8 cellular contexts compared by ENCODE assay signal in the genomic region with DNA sequence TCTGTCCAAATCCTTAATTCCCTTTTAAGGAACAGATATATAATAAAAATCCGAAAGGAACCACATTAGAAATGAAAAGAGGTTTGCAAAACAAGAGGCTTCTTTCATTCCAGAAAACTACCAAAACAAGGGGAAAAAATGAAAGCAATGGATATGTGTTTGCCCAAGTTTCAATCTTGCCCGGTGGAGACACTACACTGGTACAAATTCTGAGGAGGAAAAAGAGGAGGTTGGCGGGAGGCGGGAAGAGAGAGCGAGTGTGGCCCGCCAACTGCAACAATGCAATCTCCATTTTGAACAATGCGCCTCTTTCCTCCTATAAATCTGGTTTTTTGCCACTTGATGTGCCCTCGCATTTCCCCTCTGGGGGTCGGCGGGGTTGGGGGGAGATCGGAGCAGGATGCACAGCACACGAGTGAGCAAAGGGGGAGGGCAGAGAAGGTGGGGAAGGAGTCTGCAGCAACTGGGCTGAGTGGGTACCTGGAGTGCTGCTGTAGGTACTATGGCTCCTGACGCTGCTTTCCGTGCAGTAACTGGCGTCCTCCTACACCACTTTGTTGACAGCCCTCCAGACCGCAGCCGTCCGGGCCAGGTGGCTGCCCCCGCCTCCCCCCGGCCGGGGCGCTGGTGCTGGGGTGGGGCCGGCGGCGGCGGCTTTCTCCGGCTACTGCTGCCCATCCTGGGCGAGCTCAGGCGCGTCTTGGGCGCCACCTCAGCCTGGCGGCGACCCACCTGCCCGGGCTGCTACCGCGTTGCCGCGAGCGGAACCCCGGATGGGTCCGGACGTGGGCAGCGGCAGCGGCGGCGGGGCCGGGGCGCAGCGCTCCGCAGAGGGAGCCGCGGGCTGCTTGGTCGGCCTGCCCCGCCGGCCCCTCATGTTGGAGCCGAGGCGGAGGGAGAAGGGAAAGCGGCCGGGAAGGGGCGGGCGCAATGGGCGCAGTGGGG.
DNase-seq lines count a peak whose midpoint lies in the region; ATAC-seq and TF ChIP-seq lines count a peak whose summit lies in the region.

No MANE protein-coding gene starts in this region.

- peaks cover 33% of the 10 kb centered on the region for H3K36me3 Mint-ChIP-seq in endodermal cell (ENCODE audit: low read depth)

- H3K4me3 ChIP-seq in AG09309 (ENCODE audit: control insufficient read depth, low read depth, low read length): peak overlapping the region; percentile 94
- H3K4me3 ChIP-seq in endodermal cell (ENCODE audit: low read length): peak overlapping the region; percentile 97
- peak overlapping the region; percentile 51 for H3K4me3 ChIP-seq in mucosa of descending colon

- H3K4me1 ChIP-seq in endodermal cell (ENCODE audit: control insufficient read depth, insufficient read depth, low read length): peaks cover 3% of the 10 kb centered on the region
- peaks cover 10% of the 10 kb centered on the region for H3K4me1 ChIP-seq in mucosa of descending colon (ENCODE audit: low read depth)

- peaks cover 18% of the 10 kb centered on the region for H3K4me1 Mint-ChIP-seq in endodermal cell

- intact Hi-C loops in mucosa of descending colon (cut with DNase I, micrococcal nuclease): loop anchor here in 1 of 2 donors (10.0 kb wide), 1 partner anchor 680 kb away; no protein-coding TSS in a partner anchor

- peak; percentile 61 for ATAC-seq in GM19455 (IDR thresholded peaks at IDR 0.05; ENCODE audit: unreplicated experiment)
- peak; percentile 57 for ATAC-seq in HG03571 (IDR thresholded peaks at IDR 0.05; ENCODE audit: unreplicated experiment)
- ATAC-seq in mucosa of descending colon: peak; percentile 79

- TF ChIP-seq CTCF in AG09309 (IDR thresholded peaks at IDR 0.05; ENCODE audit: control insufficient read depth, insufficient read depth, low read depth, low read length, missing control alignments) (peak; percentile 7), endodermal cell (conservative IDR thresholded peaks at IDR 0.05) (no peak), mucosa of descending colon (IDR thresholded peaks at IDR 0.05) (no peak)

- peak overlapping the region; percentile 98 for H3K27ac Mint-ChIP-seq in endodermal cell

- H3K9me3 ChIP-seq in endodermal cell (ENCODE audit: control insufficient read depth, low read length): no peaks in the 10 kb centered on the region
- no peaks in the 10 kb centered on the region for H3K9me3 ChIP-seq in mucosa of descending colon

- 0% methylated on average over 16 to 59 of the region's 62 CpGs for WGBS in endodermal cell (ENCODE audit: insufficient coverage in 1 of 2, insufficient read length in 1 of 2), 2 experiments

- DNase-seq in AG09309 (ENCODE audit: low read depth): no peak
- DNase-seq in activated CD4-positive, alpha-beta T cell treated with anti-CD3 and anti-CD28 coated beads, Interleukin-2, amount 50 U/mL, for 48 hours: peak; percentile 72 to 75
- peak; percentile 92 for DNase-seq in endodermal cell
- peak; percentile 74 to 92 (median 83) for DNase-seq in mucosa of descending colon
- peak; percentile 39 to 48 for DNase-seq in stimulated activated CD8-positive, alpha-beta memory T cell treated with anti-CD3 and anti-CD28 coated beads, Interleukin-7, amount 100 ng/mL, for 1 hour (ENCODE audit: low read depth in 2 of 2)
- no peak for DNase-seq in NCI-H2196 treated with DMSO at 0.1 percent for 48 hours (lab: John Stamatoyannopoulos, UW; ENCODE audit: unreplicated experiment)

- H3K9me3 Mint-ChIP-seq in endodermal cell: peaks cover 6% of the 10 kb centered on the region

- peak overlapping the region; percentile 87 for H3K4me3 Mint-ChIP-seq in endodermal cell

- no peaks in the 10 kb centered on the region for H3K27me3 ChIP-seq in endodermal cell (ENCODE audit: control insufficient read depth, insufficient read depth, low read length, poor library complexity, severe bottlenecking)

- H3K9ac ChIP-seq in endodermal cell (ENCODE audit: extremely low read depth, low read length, poor library complexity, severe bottlenecking): peak overlapping the region; percentile 95

- peaks cover 8% of the 10 kb centered on the region for H3K27me3 Mint-ChIP-seq in endodermal cell (ENCODE audit: insufficient read depth)

- H3K27ac ChIP-seq in endodermal cell (ENCODE audit: low read depth, low read length): peak overlapping the region; percentile 90

- peaks cover 16% of the 10 kb centered on the region for H3K36me3 ChIP-seq in endodermal cell (ENCODE audit: control insufficient read depth, insufficient read depth, low read length)
- no peaks in the 10 kb centered on the region for H3K36me3 ChIP-seq in mucosa of descending colon (ENCODE audit: low read depth)

Comparison
In these comparisons a context has a peak if more than half of its experiments do, and no peak if none do; other contexts are left out.
1. DNase-seq: peak in activated CD4-positive, alpha-beta T cell treated with anti-CD3 and anti-CD28 coated beads, Interleukin-2, amount 50 U/mL, for 48 hours (2 of 2), endodermal cell (single experiment), mucosa of descending colon (3 of 3) and stimulated activated CD8-positive, alpha-beta memory T cell treated with anti-CD3 and anti-CD28 coated beads, Interleukin-7, amount 100 ng/mL, for 1 hour (2 of 2); none in AG09309 (single experiment) and NCI-H2196 treated with DMSO at 0.1 percent for 48 hours (single experiment).
2. Peak in every context shown above with its lines, with median percentiles within 50 percentile points of each other: H3K4me3 ChIP-seq and ATAC-seq.